Comparison of ENCODE assay signal across 1 cellular context in genomic region chr11:103601230-103601846, GRCh38.
TF ChIP-seq lines count a peak whose summit lies in the region.

No MANE protein-coding gene starts in this region.

TF ChIP-seq in GM23338, 12 proteins besides CTCF, POLR2A, EP300 and RAD21 (continued from another document):
- TF ChIP-seq, protein P1, sequence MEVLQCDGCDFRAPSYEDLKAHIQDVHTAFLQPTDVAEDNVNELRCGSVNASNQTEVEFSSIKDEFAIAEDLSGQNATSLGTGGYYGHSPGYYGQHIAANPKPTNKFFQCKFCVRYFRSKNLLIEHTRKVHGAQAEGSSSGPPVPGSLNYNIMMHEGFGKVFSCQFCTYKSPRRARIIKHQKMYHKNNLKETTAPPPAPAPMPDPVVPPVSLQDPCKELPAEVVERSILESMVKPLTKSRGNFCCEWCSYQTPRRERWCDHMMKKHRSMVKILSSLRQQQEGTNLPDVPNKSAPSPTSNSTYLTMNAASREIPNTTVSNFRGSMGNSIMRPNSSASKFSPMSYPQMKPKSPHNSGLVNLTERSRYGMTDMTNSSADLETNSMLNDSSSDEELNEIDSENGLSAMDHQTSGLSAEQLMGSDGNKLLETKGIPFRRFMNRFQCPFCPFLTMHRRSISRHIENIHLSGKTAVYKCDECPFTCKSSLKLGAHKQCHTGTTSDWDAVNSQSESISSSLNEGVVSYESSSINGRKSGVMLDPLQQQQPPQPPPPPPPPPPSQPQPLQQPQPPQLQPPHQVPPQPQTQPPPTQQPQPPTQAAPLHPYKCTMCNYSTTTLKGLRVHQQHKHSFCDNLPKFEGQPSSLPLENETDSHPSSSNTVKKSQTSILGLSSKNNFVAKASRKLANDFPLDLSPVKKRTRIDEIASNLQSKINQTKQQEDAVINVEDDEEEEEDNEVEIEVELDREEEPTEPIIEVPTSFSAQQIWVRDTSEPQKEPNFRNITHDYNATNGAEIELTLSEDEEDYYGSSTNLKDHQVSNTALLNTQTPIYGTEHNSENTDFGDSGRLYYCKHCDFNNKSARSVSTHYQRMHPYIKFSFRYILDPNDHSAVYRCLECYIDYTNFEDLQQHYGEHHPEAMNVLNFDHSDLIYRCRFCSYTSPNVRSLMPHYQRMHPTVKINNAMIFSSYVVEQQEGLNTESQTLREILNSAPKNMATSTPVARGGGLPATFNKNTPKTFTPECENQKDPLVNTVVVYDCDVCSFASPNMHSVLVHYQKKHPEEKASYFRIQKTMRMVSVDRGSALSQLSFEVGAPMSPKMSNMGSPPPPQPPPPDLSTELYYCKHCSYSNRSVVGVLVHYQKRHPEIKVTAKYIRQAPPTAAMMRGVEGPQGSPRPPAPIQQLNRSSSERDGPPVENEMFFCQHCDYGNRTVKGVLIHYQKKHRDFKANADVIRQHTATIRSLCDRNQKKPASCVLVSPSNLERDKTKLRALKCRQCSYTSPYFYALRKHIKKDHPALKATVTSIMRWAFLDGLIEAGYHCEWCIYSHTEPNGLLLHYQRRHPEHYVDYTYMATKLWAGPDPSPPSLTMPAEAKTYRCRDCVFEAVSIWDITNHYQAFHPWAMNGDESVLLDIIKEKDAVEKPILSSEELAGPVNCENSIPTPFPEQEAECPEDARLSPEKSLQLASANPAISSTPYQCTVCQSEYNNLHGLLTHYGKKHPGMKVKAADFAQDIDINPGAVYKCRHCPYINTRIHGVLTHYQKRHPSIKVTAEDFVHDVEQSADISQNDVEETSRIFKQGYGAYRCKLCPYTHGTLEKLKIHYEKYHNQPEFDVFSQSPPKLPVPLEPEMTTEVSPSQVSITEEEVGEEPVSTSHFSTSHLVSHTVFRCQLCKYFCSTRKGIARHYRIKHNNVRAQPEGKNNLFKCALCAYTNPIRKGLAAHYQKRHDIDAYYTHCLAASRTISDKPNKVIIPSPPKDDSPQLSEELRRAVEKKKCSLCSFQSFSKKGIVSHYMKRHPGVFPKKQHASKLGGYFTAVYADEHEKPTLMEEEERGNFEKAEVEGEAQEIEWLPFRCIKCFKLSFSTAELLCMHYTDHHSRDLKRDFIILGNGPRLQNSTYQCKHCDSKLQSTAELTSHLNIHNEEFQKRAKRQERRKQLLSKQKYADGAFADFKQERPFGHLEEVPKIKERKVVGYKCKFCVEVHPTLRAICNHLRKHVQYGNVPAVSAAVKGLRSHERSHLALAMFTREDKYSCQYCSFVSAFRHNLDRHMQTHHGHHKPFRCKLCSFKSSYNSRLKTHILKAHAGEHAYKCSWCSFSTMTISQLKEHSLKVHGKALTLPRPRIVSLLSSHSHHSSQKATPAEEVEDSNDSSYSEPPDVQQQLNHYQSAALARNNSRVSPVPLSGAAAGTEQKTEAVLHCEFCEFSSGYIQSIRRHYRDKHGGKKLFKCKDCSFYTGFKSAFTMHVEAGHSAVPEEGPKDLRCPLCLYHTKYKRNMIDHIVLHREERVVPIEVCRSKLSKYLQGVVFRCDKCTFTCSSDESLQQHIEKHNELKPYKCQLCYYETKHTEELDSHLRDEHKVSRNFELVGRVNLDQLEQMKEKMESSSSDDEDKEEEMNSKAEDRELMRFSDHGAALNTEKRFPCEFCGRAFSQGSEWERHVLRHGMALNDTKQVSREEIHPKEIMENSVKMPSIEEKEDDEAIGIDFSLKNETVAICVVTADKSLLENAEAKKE (CRISPR knock-in tag; IDR thresholded peaks at IDR 0.05): 0 out of 2 replicates have a peak, but pooled peaks have one; percentile 27
TF ChIP-seq in GM23338: peak in this region for 1.
